Comparison of ENCODE assay signal across 16 cellular contexts in genomic region chr3:173055228-173055933, GRCh38.
DNase-seq lines count a peak whose midpoint lies in the region; ATAC-seq lines count a peak whose summit lies in the region.
"Had no signal": no experiment of that assay in that cellular context is flagged by ENCODE, and none has a peak within 500 bp of the region (broad histone marks: within the 10 kb centered on the region; RNA-seq: fewer than 3 reads in every experiment).

No MANE protein-coding gene starts in this region.

- no peaks in the 10 kb centered on the region for H3K27me3 Mint-ChIP-seq in activated naive CD8-positive, alpha-beta T cell treated with anti-CD3 and anti-CD28 coated beads, Interleukin-2, amount 50 U/mL, for 24 hours
- H3K27me3 Mint-ChIP-seq: T-helper 17 cell had no signal

- no peak overlapping the region for H3K4me3 ChIP-seq in SJCRH30
- H3K4me3 ChIP-seq: GM23338 had no signal

- no peaks in the 10 kb centered on the region for H3K36me3 Mint-ChIP-seq in activated naive CD8-positive, alpha-beta T cell treated with anti-CD3 and anti-CD28 coated beads, Interleukin-2, amount 50 U/mL, for 24 hours (ENCODE audit: low read depth)

- H3K4me1 Mint-ChIP-seq in activated naive CD8-positive, alpha-beta T cell treated with anti-CD3 and anti-CD28 coated beads, Interleukin-2, amount 50 U/mL, for 24 hours = no peaks in the 10 kb centered on the region
- H3K4me1 Mint-ChIP-seq: GM23338, T-helper 17 cell had no signal

- H3K27ac Mint-ChIP-seq in activated naive CD8-positive, alpha-beta T cell treated with anti-CD3 and anti-CD28 coated beads, Interleukin-2, amount 50 U/mL, for 24 hours = no peak overlapping the region
- H3K27ac Mint-ChIP-seq: GM23338, T-helper 17 cell had no signal

- no peak overlapping the region for H3K4me3 Mint-ChIP-seq in activated naive CD8-positive, alpha-beta T cell treated with anti-CD3 and anti-CD28 coated beads, Interleukin-2, amount 50 U/mL, for 24 hours
- H3K4me3 Mint-ChIP-seq: GM23338, T-helper 17 cell had no signal

- no peaks in the 10 kb centered on the region for H3K9me3 ChIP-seq in SJCRH30 (replicated peaks)

- H3K9me3 Mint-ChIP-seq in activated naive CD8-positive, alpha-beta T cell treated with anti-CD3 and anti-CD28 coated beads, Interleukin-2, amount 50 U/mL, for 24 hours = no peaks in the 10 kb centered on the region
- H3K9me3 Mint-ChIP-seq: GM23338 had no signal

- H3K27ac ChIP-seq in SJCRH30 = no peak overlapping the region
- H3K27ac ChIP-seq: KMS-11 had no signal

- peak; percentile 15 for DNase-seq in renal cortical epithelial cell (ENCODE audit: low read depth)
- DNase-seq in activated naive CD8-positive, alpha-beta T cell treated with anti-CD3 and anti-CD28 coated beads, Interleukin-2, amount 50 U/mL, for 24 hours = no peak
- no peak for DNase-seq in SJCRH30
- DNase-seq: C1 segment of cervical spinal cord, NCI-H1105, NCI-H187 treated with DMSO at 0.1 percent for 48 hours, NCI-H446, NCI-H748 treated with DMSO at 0.1 percent for 48 hours, SHP77, T-helper 17 cell had no signal

- H3K27me3 ChIP-seq in SJCRH30 = no peaks in the 10 kb centered on the region

- ATAC-seq in GM18870 (IDR thresholded peaks at IDR 0.05; ENCODE audit: unreplicated experiment) (peak; percentile 41), HG02798 (IDR thresholded peaks at IDR 0.05; ENCODE audit: poor library complexity, unreplicated experiment) (peak; percentile 39), HG03432 (IDR thresholded peaks at IDR 0.05; ENCODE audit: unreplicated experiment) (peak; percentile 49), GM21717 (IDR thresholded peaks at IDR 0.05; ENCODE audit: unreplicated experiment) (no peak)
- no peak for ATAC-seq in activated naive CD8-positive, alpha-beta T cell treated with anti-CD3 and anti-CD28 coated beads, Interleukin-2, amount 50 U/mL, for 24 hours
- ATAC-seq: GM23338, T-helper 17 cell had no signal

- no peaks in the 10 kb centered on the region for H3K4me1 ChIP-seq in SJCRH30

- no peaks in the 10 kb centered on the region for H3K36me3 ChIP-seq in SJCRH30

Comparison
In these comparisons a context has a peak if more than half of its experiments do, and no peak if none do; other contexts are left out.
1. ATAC-seq: peak in GM18870 (single experiment), HG02798 (single experiment) and HG03432 (single experiment); none in GM21717 (single experiment) and activated naive CD8-positive, alpha-beta T cell treated with anti-CD3 and anti-CD28 coated beads, Interleukin-2, amount 50 U/mL, for 24 hours (single experiment).